8 cellular contexts compared by ENCODE assay signal in genomic region chr5:74673011-74673790, GRCh38. TPM values are rescaled to one million over a fixed set of nuclear protein-coding genes. Genes with fewer than 3 reads are reported as not detected.
DNase-seq lines count a peak whose midpoint lies in the region; TF ChIP-seq lines count a peak whose summit lies in the region.

No MANE protein-coding gene starts in this region.

- intact Hi-C loops in activated CD4-positive, alpha-beta memory T cell treated with anti-CD3 and anti-CD28 coated beads for 36 hours (cut with micrococcal nuclease): loop anchor here (1.0 to 10.0 kb wide), 2 partner anchors 246 to 592 kb away; no protein-coding TSS in a partner anchor

- no peaks in the 10 kb centered on the region for H3K9me3 ChIP-seq in H9 (ENCODE audit: control insufficient read depth, low read depth, low read length)
- no peaks in the 10 kb centered on the region for H3K9me3 ChIP-seq in fibroblast of lung (ENCODE audit: control insufficient read depth, insufficient read depth, low read depth, low read length)

- H4K20me1 ChIP-seq in H9 (ENCODE audit: control insufficient read depth, insufficient read depth, insufficient read length) (no peaks in the 10 kb centered on the region), fibroblast of lung (ENCODE audit: control insufficient read depth, extremely low read depth, insufficient read depth, low read length) (no peaks in the 10 kb centered on the region)

- no peak overlapping the region for H4K8ac ChIP-seq in H9 (replicated peaks; ENCODE audit: insufficient read length, low read depth, low read length)

- H2BK120ac ChIP-seq in H9 (ENCODE audit: low read depth, low read length, poor library complexity, severe bottlenecking): no peak overlapping the region

- H2BK20ac ChIP-seq in H9 (ENCODE audit: low read depth, low read length, poor library complexity, severe bottlenecking): no peak overlapping the region

- no peaks in the 10 kb centered on the region for H3K27me3 ChIP-seq in H9 (ENCODE audit: insufficient read depth, low read length)
- peaks cover 2% of the 10 kb centered on the region for H3K27me3 ChIP-seq in fibroblast of lung (ENCODE audit: control insufficient read depth, insufficient read depth, low read length)

- H3K9me3 Mint-ChIP-seq in H9 (no peaks in the 10 kb centered on the region), osteocyte (ENCODE audit: unreplicated experiment) (no peaks in the 10 kb centered on the region)
- no peaks in the 10 kb centered on the region for H3K9me3 Mint-ChIP-seq in activated CD4-positive, alpha-beta memory T cell treated with anti-CD3 and anti-CD28 coated beads for 36 hours

- H3K4me2 ChIP-seq in H9 (ENCODE audit: insufficient read depth, insufficient read length, low read length): no peak overlapping the region
- peak overlapping the region; percentile 56 for H3K4me2 ChIP-seq in fibroblast of lung (ENCODE audit: extremely low read depth, insufficient read depth, low read length)

- H3T11ph ChIP-seq in H9 (ENCODE audit: low read length): no peak overlapping the region

- H3K79me2 ChIP-seq in H9 (ENCODE audit: insufficient read depth, low read length) (no peaks in the 10 kb centered on the region; the same call in 1 of the 2 replicates), fibroblast of lung (ENCODE audit: control insufficient read depth, insufficient read depth, low read length) (no peaks in the 10 kb centered on the region)

- H2BK15ac ChIP-seq in H9 (ENCODE audit: low read depth, low read length): no peak overlapping the region

- no peaks in the 10 kb centered on the region for H3K36me3 ChIP-seq in fibroblast of lung (ENCODE audit: control insufficient read depth, insufficient read depth, low read length)

- peak overlapping the region in 3 of 4 experiments; percentile 8 to 39 (median 13) for H3K4me3 ChIP-seq in fibroblast of lung (replicated peaks in 1 of 4; ENCODE audit: control extremely low read depth in 1 of 4, insufficient read depth in 1 of 4, low read depth in 3 of 4, low read length in 4 of 4)

- no peak overlapping the region for H4K91ac ChIP-seq in H9 (ENCODE audit: insufficient read length, low read depth, low read length)

- no peak overlapping the region for H2BK12ac ChIP-seq in H9 (ENCODE audit: insufficient read length, low read depth, low read length)

- DNase-seq in AG08395 (ENCODE audit: low spot score) (peak; percentile 48), H9 (no peak), RPMI7951 (ENCODE audit: low read depth) (peak; percentile 46), fibroblast of lung (ENCODE audit: low read depth in 2 of 2) (peak; percentile 43 to 79), osteocyte (ENCODE audit: extremely low spot score, unreplicated experiment) (no peak), T-helper 1 cell (no peak)
- DNase-seq in activated CD4-positive, alpha-beta memory T cell treated with anti-CD3 and anti-CD28 coated beads for 36 hours: no peak
- no peak for DNase-seq in activated effector memory CD4-positive, alpha-beta T cell treated with anti-CD3 and anti-CD28 coated beads, Interleukin-2, amount 50 U/mL, for 16 hours

- H3K79me1 ChIP-seq in H9 (ENCODE audit: insufficient read depth, low read depth, low read length, poor library complexity, severe bottlenecking): no peaks in the 10 kb centered on the region

- H3K18ac ChIP-seq in H9 (ENCODE audit: insufficient read length, low read depth, low read length): no peak overlapping the region

- no CpG with 5 or more reads among the region's 6 CpGs for WGBS in H9 (ENCODE audit: extremely low coverage, insufficient read length, low lambda C conversion rate)

- peaks cover 13 to 20% of the 10 kb centered on the region in 2 experiments for H3K4me1 Mint-ChIP-seq in H9
- peaks cover 27% of the 10 kb centered on the region for H3K4me1 Mint-ChIP-seq in osteocyte (ENCODE audit: unreplicated experiment)
- no peaks in the 10 kb centered on the region for H3K4me1 Mint-ChIP-seq in activated CD4-positive, alpha-beta memory T cell treated with anti-CD3 and anti-CD28 coated beads for 36 hours (ENCODE audit: low read depth)

- H2AFZ ChIP-seq in H9 (ENCODE audit: low read length) (no peak overlapping the region), fibroblast of lung (ENCODE audit: low read length) (peak overlapping the region; percentile 82)

- H3K14ac ChIP-seq in H9 (ENCODE audit: insufficient read depth, low read length): no peak overlapping the region

- H4K5ac ChIP-seq in H9 (ENCODE audit: insufficient read length, low read depth, low read length): no peak overlapping the region

- H3K27ac ChIP-seq in H9 (ENCODE audit: insufficient read length, low read depth, low read length) (no peak overlapping the region), fibroblast of lung (ENCODE audit: insufficient read depth, low read length) (no peak overlapping the region)

- CTCF ChIA-PET in activated CD4-positive, alpha-beta memory T cell treated with anti-CD3 and anti-CD28 coated beads for 36 hours (lab: Charles Lee): interaction anchor here (0.8 to 1.4 kb wide), 3 partner anchors 41 to 611 kb away, joined by 3 to 10 read pairs (median 3); no protein-coding TSS in a partner anchor

- no peak overlapping the region for H2BK5ac ChIP-seq in H9 (ENCODE audit: insufficient read length, low read length)

- H3K9ac ChIP-seq in H9 (ENCODE audit: extremely low read depth, insufficient read length, low read length): no peak overlapping the region
- H3K9ac ChIP-seq in fibroblast of lung (ENCODE audit: insufficient read depth, low read length): no peak overlapping the region

- H2AK5ac ChIP-seq in H9 (ENCODE audit: insufficient read length, low read length): no peak overlapping the region

- H3K23me2 ChIP-seq in H9 (ENCODE audit: insufficient read length, low read depth, low read length, poor library complexity, severe bottlenecking): no peaks in the 10 kb centered on the region

- H3K27ac Mint-ChIP-seq in H9 (peak overlapping the region in 1 of 3 experiments; percentile 41; a peak in 1 of 7 replicates), osteocyte (ENCODE audit: unreplicated experiment) (no peak overlapping the region)
- no peak overlapping the region for H3K27ac Mint-ChIP-seq in activated CD4-positive, alpha-beta memory T cell treated with anti-CD3 and anti-CD28 coated beads for 36 hours

- H3K23ac ChIP-seq in H9 (ENCODE audit: insufficient read length, low read depth, low read length): no peak overlapping the region

- TF ChIP-seq CTCF in H9 (conservative IDR thresholded peaks at IDR 0.05) (peak; percentile 66; the same call in 2 of the 3 replicates), fibroblast of lung (conservative IDR thresholded peaks at IDR 0.05 in 1 of 2, IDR thresholded peaks at IDR 0.05 in 1 of 2; ENCODE audit: low read depth in 1 of 2, low read length in 2 of 2) (peak; percentile 29 to 57), osteocyte (IDR thresholded peaks at IDR 0.05) (peak; percentile 64)

- POLR2A ChIA-PET in activated CD4-positive, alpha-beta memory T cell treated with anti-CD3 and anti-CD28 coated beads for 36 hours (lab: Charles Lee): interaction anchor here (0.7 kb wide), 1 partner anchor 45 kb away, joined by 3 read pairs; no protein-coding TSS in a partner anchor

- H3K56ac ChIP-seq in H9 (ENCODE audit: insufficient read length, low read depth, low read length): no peak overlapping the region

- H3K4ac ChIP-seq in H9 (ENCODE audit: low read depth, low read length): no peak overlapping the region

- H3K36me3 Mint-ChIP-seq in H9 (ENCODE audit: insufficient read depth in 1 of 3, low read depth in 3 of 3) (no peaks in the 10 kb centered on the region; a peak in 1 of 7 replicates), osteocyte (ENCODE audit: unreplicated experiment) (no peaks in the 10 kb centered on the region)
- H3K36me3 Mint-ChIP-seq in activated CD4-positive, alpha-beta memory T cell treated with anti-CD3 and anti-CD28 coated beads for 36 hours: no peaks in the 10 kb centered on the region

- no peaks in the 10 kb centered on the region for H3K27me3 Mint-ChIP-seq in H9 (ENCODE audit: low read depth)
- no peaks in the 10 kb centered on the region for H3K27me3 Mint-ChIP-seq in osteocyte (ENCODE audit: unreplicated experiment)
- peaks cover 9% of the 10 kb centered on the region for H3K27me3 Mint-ChIP-seq in activated CD4-positive, alpha-beta memory T cell treated with anti-CD3 and anti-CD28 coated beads for 36 hours

- H3K4me1 ChIP-seq in H9 (ENCODE audit: insufficient read depth, low read length) (no peaks in the 10 kb centered on the region; the same call in 1 of the 2 replicates), fibroblast of lung (ENCODE audit: control insufficient read depth, extremely low read depth, insufficient read depth, low read length) (peaks cover 2% of the 10 kb centered on the region)

- H3K4me3 Mint-ChIP-seq in H9 (no peak overlapping the region; a peak in 1 of 5 replicates), osteocyte (ENCODE audit: unreplicated experiment) (no peak overlapping the region)
- no peak overlapping the region for H3K4me3 Mint-ChIP-seq in activated CD4-positive, alpha-beta memory T cell treated with anti-CD3 and anti-CD28 coated beads for 36 hours

RNA-seq across cellular contexts. Expression of gene HEXB, which starts 11.8 kb away (rescaled TPM):
- total RNA-seq in H9 (2021): 53.7 and 56.3 TPM in 2 replicates
- 162 and 180 TPM in 2 replicates for total RNA-seq in RPMI7951 (2014; rRNA removed; shearing (Covaris generic))
- total RNA-seq in fibroblast of lung: 214 and 245 TPM in 2 replicates
- polyA plus RNA-seq in fibroblast of lung: 203 and 254 TPM in 2 replicates
- polyA plus RNA-seq in fibroblast of lung (2012): 194 and 245 TPM in 2 replicates
- polyA minus RNA-seq in fibroblast of lung (ENCODE audit: low replicate concordance): 28.0 and 30.2 TPM in 2 replicates
- 153 and 175 TPM in 2 replicates for total RNA-seq in osteocyte
- total RNA-seq in activated CD4-positive, alpha-beta memory T cell treated with anti-CD3 and anti-CD28 coated beads for 36 hours: 10 to 100 TPM; 67.1 to 68.5 TPM

RNA-seq across cellular contexts. Expression of gene ENC1, which starts 32.7 kb away (rescaled TPM):
- total RNA-seq in H9 (2021): 14.4 and 15.5 TPM in 2 replicates
- total RNA-seq in RPMI7951 (2014; rRNA removed; shearing (Covaris generic)): 23.3 and 24.0 TPM in 2 replicates
- total RNA-seq in fibroblast of lung: 15.4 and 21.8 TPM in 2 replicates
- polyA plus RNA-seq in fibroblast of lung: 3.5 and 15.6 TPM in 2 replicates
- polyA plus RNA-seq in fibroblast of lung (2012): 3.3 and 14.0 TPM in 2 replicates
- polyA minus RNA-seq in fibroblast of lung (ENCODE audit: low replicate concordance): 13.3 and 50.6 TPM in 2 replicates
- 12.9 and 13.8 TPM in 2 replicates for total RNA-seq in osteocyte
- total RNA-seq in activated CD4-positive, alpha-beta memory T cell treated with anti-CD3 and anti-CD28 coated beads for 36 hours: under 1 TPM; 0.29 to 0.44 TPM

Comparison
In these comparisons a context has a peak if more than half of its experiments do, and no peak if none do; other contexts are left out.
1. DNase-seq: peak in AG08395 (single experiment), RPMI7951 (single experiment) and fibroblast of lung (2 of 2); none in H9 (single experiment), osteocyte (single experiment), activated CD4-positive, alpha-beta memory T cell treated with anti-CD3 and anti-CD28 coated beads for 36 hours (single experiment), activated effector memory CD4-positive, alpha-beta T cell treated with anti-CD3 and anti-CD28 coated beads, Interleukin-2, amount 50 U/mL, for 16 hours (single experiment) and T-helper 1 cell (0 of 5).
2. Peak in every context shown above with its lines, with median percentiles within 50 percentile points of each other: CTCF ChIP-seq.